Comparison of ENCODE assay signal across 34 cellular contexts in genomic region chr3:136904746-136905145, GRCh38.
"Had no signal": no experiment of that assay in that cellular context is flagged by ENCODE, and none has a peak within 500 bp of the region (broad histone marks: within the 10 kb centered on the region; RNA-seq: fewer than 3 reads in every experiment).

No MANE protein-coding gene starts in this region.

- H3K4me2 ChIP-seq: KMS-11 had no signal

- DNase-seq: Karpas-422, Kasumi-1, MG63, MM.1S, MV-4-11, NCI-H1048, NCI-H1092, NCI-H1092 treated with DMSO at 0.1 percent for 48 hours, NCI-H1105, NCI-H1105 treated with DMSO at 0.1 percent for 48 hours, NCI-H1417, NCI-H1417 treated with DMSO at 0.1 percent for 48 hours, NCI-H1436, NCI-H1436 treated with DMSO at 0.1 percent for 48 hours, NCI-H146, NCI-H1694, NCI-H1694 treated with DMSO at 0.1 percent for 48 hours, NCI-H187, NCI-H187 treated with DMSO at 0.1 percent for 48 hours, NCI-H1930, NCI-H2029, NCI-H2029 treated with DMSO at 0.1 percent for 48 hours, NCI-H2081, NCI-H2081 treated with DMSO at 0.1 percent for 48 hours, NCI-H2107, NCI-H2171, NCI-H2171 treated with DMSO at 0.1 percent for 48 hours, NCI-H2227 treated with DMSO at 0.1 percent for 48 hours, NCI-H226, NCI-H345, NCI-H446, NCI-H446 treated with DMSO at 0.1 percent for 48 hours, NCI-H510A had no signal

- H3K9ac ChIP-seq: KMS-11 had no signal

- H3K27me3 ChIP-seq: MG63 had no signal

- H3K27ac ChIP-seq: KMS-11 had no signal

- H3K4me3 ChIP-seq: MG63 had no signal
